ENCODE assay signal across 18 cellular contexts in the genomic region with DNA sequence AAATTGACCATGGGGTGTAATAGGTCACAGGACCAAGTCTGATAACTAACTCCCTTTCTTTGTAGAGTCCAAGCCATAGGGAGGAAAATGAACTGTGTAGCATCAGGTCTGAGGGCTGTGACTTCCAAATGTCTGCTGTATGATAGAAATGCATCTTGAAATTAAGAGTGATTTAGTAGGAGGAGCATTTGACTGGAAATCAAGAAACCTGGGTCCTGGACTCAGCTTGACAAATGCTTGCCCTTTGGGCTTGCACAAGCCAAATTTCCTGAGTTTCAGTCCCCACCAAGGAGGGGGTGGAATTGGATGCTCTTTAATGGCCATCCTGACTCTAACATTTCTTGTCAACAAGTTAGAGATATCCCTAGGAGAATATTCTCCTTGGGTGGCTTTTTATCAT.
DNase-seq lines count a peak whose midpoint lies in the region; ATAC-seq and TF ChIP-seq lines count a peak whose summit lies in the region.
"Had no signal": no experiment of that assay in that cellular context is flagged by ENCODE, and none has a peak within 500 bp of the region (broad histone marks: within the 10 kb centered on the region; RNA-seq: fewer than 3 reads in every experiment).

No MANE protein-coding gene starts in this region.

- peak overlapping the region; percentile 99 for H3K9ac ChIP-seq in IMR-90 (ENCODE audit: low read depth, low read length)
- H3K9ac ChIP-seq in smooth muscle cell (ENCODE audit: low read depth) = peak overlapping the region; percentile 44

- TF ChIP-seq POLR2A in IMR-90 (IDR thresholded peaks at IDR 0.05; ENCODE audit: low read depth, low read length) = no peak
- no peak for TF ChIP-seq POLR2A in right lobe of liver (IDR thresholded peaks at IDR 0.05)

- in situ Hi-C loops in IMR-90 (cut with MboI; ENCODE audit: low sequenced_read_pairs) = no loop called here

- peaks cover 6% of the 10 kb centered on the region for H3F3A ChIP-seq in smooth muscle cell (ENCODE audit: low read depth)

- H3K27me3 ChIP-seq in IMR-90 (ENCODE audit: control insufficient read depth, insufficient read depth, low read length) (no peaks in the 10 kb centered on the region), right lobe of liver (no peaks in the 10 kb centered on the region), smooth muscle cell (ENCODE audit: low read depth) (no peaks in the 10 kb centered on the region)
- H3K27me3 ChIP-seq: cardiac muscle cell had no signal

- peak overlapping the region; percentile 89 for H3K18ac ChIP-seq in IMR-90 (ENCODE audit: low read depth, low read length)

- H3K9me3 ChIP-seq in IMR-90 (ENCODE audit: control insufficient read depth, insufficient read depth, low read length) (no peaks in the 10 kb centered on the region), right lobe of liver (no peaks in the 10 kb centered on the region), smooth muscle cell (replicated peaks; ENCODE audit: low read depth) (no peaks in the 10 kb centered on the region)

- peaks cover 20% of the 10 kb centered on the region for H3K4me1 ChIP-seq in IMR-90 (ENCODE audit: control insufficient read depth, insufficient read depth, low read length)
- no peaks in the 10 kb centered on the region for H3K4me1 ChIP-seq in right lobe of liver
- no peaks in the 10 kb centered on the region for H3K4me1 ChIP-seq in smooth muscle cell (ENCODE audit: low read depth)

- H3K4me3 ChIP-seq in IMR-90 (ENCODE audit: insufficient read depth, low read depth, low read length) = peak overlapping the region; percentile 88
- peak overlapping the region; percentile 1 to 33 (median 21) for H3K4me3 ChIP-seq in right lobe of liver
- peak overlapping the region; percentile 49 for H3K4me3 ChIP-seq in smooth muscle cell
- H3K4me3 ChIP-seq: cardiac muscle cell, GM12878, K562 had no signal

- H3K9me1 ChIP-seq in IMR-90 (ENCODE audit: insufficient read depth, low read length) = peaks cover 13% of the 10 kb centered on the region

- peaks cover 56% of the 10 kb centered on the region for H3K79me2 ChIP-seq in smooth muscle cell (ENCODE audit: low read depth)

- peak overlapping the region; percentile 85 for H4K5ac ChIP-seq in IMR-90 (ENCODE audit: low read depth, low read length)

- TF ChIP-seq CTCF in IMR-90 (conservative IDR thresholded peaks at IDR 0.05; ENCODE audit: low read depth, low read length) (no peak), right lobe of liver (IDR thresholded peaks at IDR 0.05) (no peak), smooth muscle cell (IDR thresholded peaks at IDR 0.05; ENCODE audit: borderline replicate concordance, insufficient read depth, poor library complexity, severe bottlenecking) (no peak)

- peak overlapping the region; percentile 99 for H3K4ac ChIP-seq in IMR-90 (ENCODE audit: low read depth, low read length)

- ATAC-seq in IMR-90 (ENCODE audit: low read depth) = peak; percentile 6
- no peak for ATAC-seq in right lobe of liver
- ATAC-seq in HG02678 (IDR thresholded peaks at IDR 0.05; ENCODE audit: unreplicated experiment) = no peak
- no peak for ATAC-seq in GM19324 (IDR thresholded peaks at IDR 0.05; ENCODE audit: low FRiP score, unreplicated experiment)
- ATAC-seq: GM12878; K562; natural killer cell treated with Interleukin-12 subunit alpha and Interleukin-12 subunit beta and Interleukin-15 and Interleukin-18, amount 100 ng/mL, for 72 hours had no signal

- H3K4me2 ChIP-seq in IMR-90 (ENCODE audit: low read depth, low read length) (peak overlapping the region; percentile 100), smooth muscle cell (peak overlapping the region; percentile 90)

- peak overlapping the region; percentile 95 for H3K56ac ChIP-seq in IMR-90 (ENCODE audit: extremely low read depth, insufficient read depth, low read length)

- peaks cover 7% of the 10 kb centered on the region; the same call in 1 of the 2 replicates for H3K36me3 ChIP-seq in IMR-90 (ENCODE audit: control insufficient read depth, insufficient read depth, low read length)
- no peaks in the 10 kb centered on the region for H3K36me3 ChIP-seq in right lobe of liver
- no peaks in the 10 kb centered on the region for H3K36me3 ChIP-seq in smooth muscle cell (ENCODE audit: low read depth)
- H3K36me3 ChIP-seq: cardiac muscle cell had no signal

- peaks cover 21 to 79% of the 10 kb centered on the region in 2 experiments for H3K79me1 ChIP-seq in IMR-90 (ENCODE audit: low read depth in 1 of 2, low read length in 2 of 2)

- H4K91ac ChIP-seq in IMR-90 (ENCODE audit: insufficient read depth, low read depth, low read length) = peak overlapping the region; percentile 92

- no peak for TF ChIP-seq RAD21 in IMR-90 (IDR thresholded peaks at IDR 0.05; ENCODE audit: low read length)

- peak overlapping the region; percentile 82; the same call in 2 of the 3 replicates for H2BK15ac ChIP-seq in IMR-90 (ENCODE audit: low read depth, low read length)

- dilution Hi-C loops in IMR-90 (cut with HindIII; ENCODE audit: low sequenced_read_pairs, unreplicated experiment) = no loop called here

- peak overlapping the region; percentile 99 for H3K14ac ChIP-seq in IMR-90 (replicated peaks; ENCODE audit: low read depth, low read length)

- H2AK9ac ChIP-seq in IMR-90 (replicated peaks; ENCODE audit: low read depth, low read length, poor library complexity) = peak overlapping the region; percentile 86

- no TSS peak for BruUV-seq in IMR-90 (replicated peaks; lab: Mats Ljungman, UMichigan)

- H2AK5ac ChIP-seq in IMR-90 (ENCODE audit: low read depth, low read length) = peak overlapping the region; percentile 80; the same call in 1 of the 2 replicates

- POLR2A ChIA-PET in IMR-90 (lab: Charles Lee; ENCODE audit: unreplicated experiment) = no interaction called here

- DNase-seq in IMR-90 (no peak), dermis blood vessel endothelial cell (peak; percentile 20), right lobe of liver (no peak), smooth muscle cell (lab: John Stamatoyannopoulos, UW; ENCODE audit: unreplicated experiment) (no peak), NOMO-1 (lab: John Stamatoyannopoulos, UW; ENCODE audit: unreplicated experiment in 2 of 2) (no peak)
- no peak for DNase-seq in activated CD4-positive, alpha-beta T cell treated with anti-CD3 and anti-CD28 coated beads, Interleukin-2, amount 50 U/mL, for 4 hours
- DNase-seq: activated CD4-positive, alpha-beta memory T cell treated with anti-CD3 and anti-CD28 coated beads, Interleukin-2, amount 10 ng/mL, durations not matched to agents 7 days and 5 days; activated effector memory CD4-positive, alpha-beta T cell treated with anti-CD3 and anti-CD28 coated beads, Interleukin-2, amount 50 U/mL, for 16 hours; foreskin keratinocyte; NCI-H1417 treated with DMSO at 0.1 percent for 48 hours; T-helper 9 cell had no signal

- H2AFZ ChIP-seq in IMR-90 (replicated peaks; ENCODE audit: low read length, poor library complexity) (peak overlapping the region; percentile 89), smooth muscle cell (ENCODE audit: low read depth) (no peak overlapping the region)

- peak overlapping the region; percentile 99 for H3K23ac ChIP-seq in IMR-90 (ENCODE audit: low read depth, low read length)

- CTCF ChIA-PET in IMR-90 (lab: Yijun Ruan, JAX) = interaction anchor here (1.0 kb wide), 2 partner anchors 174 to 188 kb away, joined by 3 to 5 read pairs; no protein-coding TSS in a partner anchor

- H2BK5ac ChIP-seq in IMR-90 (ENCODE audit: low read depth, low read length, poor library complexity, severe bottlenecking) = peak overlapping the region; percentile 98

- intact Hi-C loops in IMR-90 (cut with micrococcal nuclease) = loop anchor here (2.0 to 10.0 kb wide), 4 partner anchors 116 to 502 kb away; a partner anchor contains a TSS
- intact Hi-C loops in right lobe of liver (cut with DNase I) = no loop called here

- peak overlapping the region; percentile 98 for H3K27ac ChIP-seq in IMR-90 (ENCODE audit: insufficient read depth, low read length)
- peak overlapping the region in 2 of 3 donors; percentile 29 to 32 for H3K27ac ChIP-seq in right lobe of liver
- peak overlapping the region; percentile 84 for H3K27ac ChIP-seq in smooth muscle cell (ENCODE audit: low read depth)
- H3K27ac ChIP-seq: C4-2B, foreskin keratinocyte had no signal

- H2BK120ac ChIP-seq in IMR-90 (ENCODE audit: low read depth, low read length) = peak overlapping the region; percentile 99

- H2BK20ac ChIP-seq in IMR-90 (ENCODE audit: low read depth, low read length) = peak overlapping the region; percentile 78

- no peaks in the 10 kb centered on the region for H4K20me1 ChIP-seq in IMR-90 (ENCODE audit: insufficient read depth, low read length)
- no peaks in the 10 kb centered on the region for H4K20me1 ChIP-seq in smooth muscle cell (ENCODE audit: low read depth)

- H4K8ac ChIP-seq in IMR-90 (ENCODE audit: low read depth in 2 of 2, low read length in 2 of 2) = peak overlapping the region; percentile 63 to 98

TF ChIP-seq in IMR-90, 13 proteins besides CTCF, POLR2A, EP300 and RAD21:
- TF ChIP-seq SMC3 (IDR thresholded peaks at IDR 0.05; ENCODE audit: low read depth, low read length) (no peak), FOS (IDR thresholded peaks at IDR 0.05; ENCODE audit: low read depth, low read length) (no peak)
- TF ChIP-seq, protein P1, sequence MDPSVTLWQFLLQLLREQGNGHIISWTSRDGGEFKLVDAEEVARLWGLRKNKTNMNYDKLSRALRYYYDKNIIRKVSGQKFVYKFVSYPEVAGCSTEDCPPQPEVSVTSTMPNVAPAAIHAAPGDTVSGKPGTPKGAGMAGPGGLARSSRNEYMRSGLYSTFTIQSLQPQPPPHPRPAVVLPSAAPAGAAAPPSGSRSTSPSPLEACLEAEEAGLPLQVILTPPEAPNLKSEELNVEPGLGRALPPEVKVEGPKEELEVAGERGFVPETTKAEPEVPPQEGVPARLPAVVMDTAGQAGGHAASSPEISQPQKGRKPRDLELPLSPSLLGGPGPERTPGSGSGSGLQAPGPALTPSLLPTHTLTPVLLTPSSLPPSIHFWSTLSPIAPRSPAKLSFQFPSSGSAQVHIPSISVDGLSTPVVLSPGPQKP (IDR thresholded peaks at IDR 0.05; ENCODE audit: borderline replicate concordance, low read depth, low read length) = no peak

Comparison
In these comparisons a context has a peak if more than half of its experiments do, and no peak if none do; other contexts are left out.
1. H3K27ac ChIP-seq: peak in every context shown above with its lines; median percentile 98 in IMR-90; 84 in smooth muscle cell; 30 in right lobe of liver.
2. H3K4me3 ChIP-seq: peak in every context shown above with its lines; median percentile 88 in IMR-90; 49 in smooth muscle cell; 21 in right lobe of liver.